23 cellular contexts compared by ENCODE assay signal in genomic region chr21:32455548-32455947, GRCh38. TPM values are rescaled to one million over a fixed set of nuclear protein-coding genes. Genes with fewer than 3 reads are reported as not detected.
DNase-seq lines count a peak whose midpoint lies in the region; ATAC-seq and TF ChIP-seq lines count a peak whose summit lies in the region.
"Had no signal": no experiment of that assay in that cellular context is flagged by ENCODE, and none has a peak within 500 bp of the region (broad histone marks: within the 10 kb centered on the region; RNA-seq: fewer than 3 reads in every experiment).

No MANE protein-coding gene starts in this region.

- WGBS in ovary, 3 donors = 91 to 92% (median 92%) methylated on average over 5 of the region's 5 CpGs

- no peak overlapping the region for H3K27ac Mint-ChIP-seq in activated CD8-positive, alpha-beta T cell treated with anti-CD3 and anti-CD28 coated beads, Interleukin-2, amount 10 ng/mL, durations not matched to agents 7 days and 5 days
- H3K27ac Mint-ChIP-seq: activated naive CD4-positive, alpha-beta T cell treated with anti-CD3 and anti-CD28 coated beads for 36 hours had no signal

- TF ChIP-seq EP300 in ovary (IDR thresholded peaks at IDR 0.05) = no peak

- TF ChIP-seq CTCF in RWPE1 (conservative IDR thresholded peaks at IDR 0.05; ENCODE audit: low read depth) (no peak), coronary artery (IDR thresholded peaks at IDR 0.05) (no peak), ovary (IDR thresholded peaks at IDR 0.05) (no peak), upper lobe of right lung (IDR thresholded peaks at IDR 0.05) (no peak)

- CTCF ChIA-PET in RWPE1 (lab: Yijun Ruan, JAX) = interaction anchor here (0.6 kb wide), 1 partner anchor 114 kb away, joined by 4 read pairs; no protein-coding TSS in a partner anchor
- CTCF ChIA-PET in activated CD8-positive, alpha-beta T cell treated with anti-CD3 and anti-CD28 coated beads, Interleukin-2, amount 10 ng/mL, durations not matched to agents 7 days and 5 days (lab: Charles Lee) = no interaction called here

- no peaks in the 10 kb centered on the region for H3K9me3 Mint-ChIP-seq in activated CD8-positive, alpha-beta T cell treated with anti-CD3 and anti-CD28 coated beads, Interleukin-2, amount 10 ng/mL, durations not matched to agents 7 days and 5 days (ENCODE audit: insufficient read depth)
- H3K9me3 Mint-ChIP-seq: activated naive CD4-positive, alpha-beta T cell treated with anti-CD3 and anti-CD28 coated beads for 36 hours; CD4-positive, alpha-beta memory T cell; neural crest cell had no signal

- no peak overlapping the region for H3K4me3 ChIP-seq in coronary artery
- no peak overlapping the region for H3K4me3 ChIP-seq in ovary
- no peak overlapping the region for H3K4me3 ChIP-seq in upper lobe of right lung
- H3K4me3 ChIP-seq: dorsolateral prefrontal cortex, skin epidermis had no signal

- peak overlapping the region; percentile 65 for H3K27ac ChIP-seq in RWPE1
- H3K27ac ChIP-seq in coronary artery = peak overlapping the region; percentile 15 to 59
- H3K27ac ChIP-seq in ovary = peak overlapping the region; percentile 70 to 91
- no peak overlapping the region for H3K27ac ChIP-seq in upper lobe of right lung
- H3K27ac ChIP-seq: HL-60 had no signal

- ATAC-seq in upper lobe of right lung = peak; percentile 63
- no peak for ATAC-seq in activated CD8-positive, alpha-beta T cell treated with anti-CD3 and anti-CD28 coated beads, Interleukin-2, amount 10 ng/mL, durations not matched to agents 7 days and 5 days

- peaks cover 22% of the 10 kb centered on the region for H3K4me1 ChIP-seq in ovary (ENCODE audit: insufficient read depth)
- peaks cover 34% of the 10 kb centered on the region for H3K4me1 ChIP-seq in upper lobe of right lung

- H3K27me3 Mint-ChIP-seq in activated CD8-positive, alpha-beta T cell treated with anti-CD3 and anti-CD28 coated beads, Interleukin-2, amount 10 ng/mL, durations not matched to agents 7 days and 5 days (ENCODE audit: low read depth) = no peaks in the 10 kb centered on the region
- H3K27me3 Mint-ChIP-seq: CD4-positive, alpha-beta memory T cell had no signal

- DNase-seq in RWPE1 (ENCODE audit: low spot score) (no peak), coronary artery (ENCODE audit: low spot score) (no peak), ovary (no peak), upper lobe of right lung (no peak), amniotic stem cell (lab: John Stamatoyannopoulos, UW) (no peak), cerebellar cortex (ENCODE audit: low spot score) (no peak)
- no peak for DNase-seq in activated CD8-positive, alpha-beta T cell treated with anti-CD3 and anti-CD28 coated beads, Interleukin-2, amount 10 ng/mL, durations not matched to agents 7 days and 5 days
- DNase-seq: activated CD4-positive, alpha-beta T cell treated with anti-CD3 and anti-CD28 coated beads for 4 hours; activated naive CD4-positive, alpha-beta T cell treated with anti-CD3 and anti-CD28 coated beads for 36 hours; activated T-cell treated with anti-CD3 and anti-CD28 coated beads, Interleukin-2, amount 50 U/mL, for 48 hours; CD4-positive, alpha-beta memory T cell; DMS 273 treated with DMSO at 0.1 percent for 48 hours; dorsolateral prefrontal cortex; HCEC 1CT; NCI-H1092 treated with DMSO at 0.1 percent for 48 hours; NCI-H187 treated with DMSO at 0.1 percent for 48 hours; NCI-H69; SK-N-SH; stimulated activated CD4-positive, alpha-beta T cell treated with anti-CD3 and anti-CD28 coated beads, Interleukin-1b, Interleukin-23, amount 100 ng/mL, for 48 hours; T-helper 2 cell had no signal

- no peaks in the 10 kb centered on the region for H3K36me3 ChIP-seq in ovary
- H3K36me3 ChIP-seq in upper lobe of right lung = peaks cover 32% of the 10 kb centered on the region

- H3K36me3 Mint-ChIP-seq in activated CD8-positive, alpha-beta T cell treated with anti-CD3 and anti-CD28 coated beads, Interleukin-2, amount 10 ng/mL, durations not matched to agents 7 days and 5 days (ENCODE audit: low read depth) = no peaks in the 10 kb centered on the region

- H3K27me3 ChIP-seq in ovary (no peaks in the 10 kb centered on the region), upper lobe of right lung (no peaks in the 10 kb centered on the region)
- H3K27me3 ChIP-seq: dorsolateral prefrontal cortex had no signal

- H3K4me3 Mint-ChIP-seq in activated CD8-positive, alpha-beta T cell treated with anti-CD3 and anti-CD28 coated beads, Interleukin-2, amount 10 ng/mL, durations not matched to agents 7 days and 5 days = no peak overlapping the region
- H3K4me3 Mint-ChIP-seq: activated naive CD4-positive, alpha-beta T cell treated with anti-CD3 and anti-CD28 coated beads for 36 hours; CD4-positive, alpha-beta memory T cell; neural crest cell had no signal

- POLR2A ChIA-PET in RWPE1 (lab: Yijun Ruan, JAX; ENCODE audit: low non-redundant PET) = no interaction called here
- POLR2A ChIA-PET in activated CD8-positive, alpha-beta T cell treated with anti-CD3 and anti-CD28 coated beads, Interleukin-2, amount 10 ng/mL, durations not matched to agents 7 days and 5 days (lab: Charles Lee) = no interaction called here

- TF ChIP-seq POLR2A in ovary (IDR thresholded peaks at IDR 0.05) = no peak

- intact Hi-C loops in ovary (cut with DNase I) = loop anchor here in 3 of 4 donors (5.0 to 10.0 kb wide), 2 partner anchors 43 to 109 kb away; partner anchors contain the start of gene EVA1C (in 2 of the 3)
- intact Hi-C loops in upper lobe of right lung (cut with DNase I) = no loop called here

- H3K4me1 Mint-ChIP-seq in activated CD8-positive, alpha-beta T cell treated with anti-CD3 and anti-CD28 coated beads, Interleukin-2, amount 10 ng/mL, durations not matched to agents 7 days and 5 days (ENCODE audit: low read depth) = no peaks in the 10 kb centered on the region
- H3K4me1 Mint-ChIP-seq: neural crest cell had no signal

- no peaks in the 10 kb centered on the region for H3K9me3 ChIP-seq in ovary
- no peaks in the 10 kb centered on the region for H3K9me3 ChIP-seq in upper lobe of right lung
- H3K9me3 ChIP-seq: SK-N-SH had no signal

RNA-seq across cellular contexts. Expression of gene EVA1C, which starts 43.0 kb away (rescaled TPM):
- total RNA-seq in ovary = 100 to 1,000 TPM in 1 of 7 donors, 10 to 100 TPM in 6; 27.1 to 156 (median 49.6) TPM
- polyA plus RNA-seq in ovary = 10 to 100 TPM; 29.9 to 46.6 TPM
- total RNA-seq in upper lobe of right lung = 55.4 TPM
- total RNA-seq in activated CD8-positive, alpha-beta T cell treated with anti-CD3 and anti-CD28 coated beads, Interleukin-2, amount 10 ng/mL, durations not matched to agents 7 days and 5 days = 1 to 10 TPM; 3.0 to 3.5 TPM
- total RNA-seq: neural crest cell had no signal

Comparison
In these comparisons a context has a peak if more than half of its experiments do, and no peak if none do; other contexts are left out.
1. RNA of gene EVA1C, which starts 43.0 kb away (total RNA-seq): 55.4 TPM in upper lobe of right lung (single experiment) and 27.1 to 156 TPM in ovary; 3.0 to 3.5 TPM in activated CD8-positive, alpha-beta T cell treated with anti-CD3 and anti-CD28 coated beads, Interleukin-2, amount 10 ng/mL, durations not matched to agents 7 days and 5 days; every median in the first group is over 4 times any median in the second.